24 cellular contexts compared by ENCODE assay signal in the genomic region with DNA sequence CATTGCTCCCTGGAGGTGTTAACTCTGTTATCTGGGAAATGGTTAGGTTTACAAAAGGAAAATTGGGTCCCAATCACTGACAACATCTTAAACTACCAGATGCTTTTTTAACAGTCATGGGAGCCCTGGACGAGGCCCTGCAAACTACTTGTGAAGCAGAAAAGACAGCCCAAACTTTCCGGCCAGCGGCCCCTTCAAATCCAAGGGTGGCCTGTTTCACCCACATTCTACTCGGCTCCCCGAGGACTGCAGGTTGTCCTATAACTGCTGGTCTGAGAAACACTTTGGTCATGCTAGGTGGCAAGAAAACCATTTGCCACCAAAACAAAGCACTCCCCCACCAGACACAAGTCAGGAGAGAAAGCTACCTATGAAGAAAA. TPM values are rescaled to one million over a fixed set of nuclear protein-coding genes. Genes with fewer than 3 reads are reported as not detected.
DNase-seq lines count a peak whose midpoint lies in the region; ATAC-seq, FAIRE-seq and TF ChIP-seq lines count a peak whose summit lies in the region.
"Had no signal": no experiment of that assay in that cellular context is flagged by ENCODE, and none has a peak within 500 bp of the region (broad histone marks: within the 10 kb centered on the region; RNA-seq: fewer than 3 reads in every experiment).

No MANE protein-coding gene starts in this region.

- TF ChIP-seq EP300 in tibial nerve (IDR thresholded peaks at IDR 0.05): no peak

- H3K36me3 Mint-ChIP-seq in activated T-cell treated with anti-CD3 and anti-CD28 coated beads, Interleukin-2, amount 50 U/mL, for 24 hours (ENCODE audit: low read depth): peaks cover 64% of the 10 kb centered on the region
- H3K36me3 Mint-ChIP-seq in brain (peaks cover 28% of the 10 kb centered on the region), naive B cell (peaks cover 0 to 9% of the 10 kb centered on the region in 2 donors), endothelial cell (ENCODE audit: low read depth, unreplicated experiment) (peaks cover 13% of the 10 kb centered on the region)

- H3K27me3 Mint-ChIP-seq in activated T-cell treated with anti-CD3 and anti-CD28 coated beads, Interleukin-2, amount 50 U/mL, for 24 hours: no peaks in the 10 kb centered on the region
- H3K27me3 Mint-ChIP-seq in brain (peaks cover 7% of the 10 kb centered on the region), naive B cell (peaks cover 0 to 4% (median 0%) of the 10 kb centered on the region in 3 donors), endothelial cell (ENCODE audit: unreplicated experiment) (peaks cover 12% of the 10 kb centered on the region)

- no peak for TF ChIP-seq POLR2A in tibial nerve (IDR thresholded peaks at IDR 0.05)

- peak overlapping the region; percentile 11 for H3K27ac Mint-ChIP-seq in activated T-cell treated with anti-CD3 and anti-CD28 coated beads, Interleukin-2, amount 50 U/mL, for 24 hours
- no peak overlapping the region for H3K27ac Mint-ChIP-seq in brain
- H3K27ac Mint-ChIP-seq in naive B cell: peak overlapping the region; percentile 39 to 99 (median 88)
- no peak overlapping the region for H3K27ac Mint-ChIP-seq in endothelial cell (ENCODE audit: unreplicated experiment)

- FAIRE-seq in HTR-8/SVneo (lab: Jason Lieb, UNC): no peak
- FAIRE-seq: A549 had no signal

- WGBS in tibial nerve, 2 donors: 91 to 92% methylated on average over 5 of the region's 5 CpGs

- no peak for TF ChIP-seq CTCF in brain (conservative IDR thresholded peaks at IDR 0.05)
- TF ChIP-seq CTCF in tibial nerve (IDR thresholded peaks at IDR 0.05): no peak
- TF ChIP-seq CTCF in endothelial cell (IDR thresholded peaks at IDR 0.05; ENCODE audit: unreplicated experiment): no peak

- no peak for DNase-seq in activated T-cell treated with anti-CD3 and anti-CD28 coated beads, Interleukin-2, amount 50 U/mL, for 24 hours
- DNase-seq in activated T-cell treated with anti-CD3 and anti-CD28 coated beads, Interleukin-2, amount 50 U/mL, for 1 hour: no peak
- no peak for DNase-seq in naive B cell
- DNase-seq in tibial nerve (ENCODE audit: low spot score in 2 of 2): no peak
- DNase-seq in HTR-8/SVneo (ENCODE audit: insufficient read length, low spot score): no peak
- no peak for DNase-seq in endothelial cell (ENCODE audit: low spot score)
- DNase-seq in kidney glomerular epithelial cell (lab: John Stamatoyannopoulos, UW): no peak
- DNase-seq: activated effector memory CD4-positive, alpha-beta T cell treated with Interleukin-2 at 50 U/mL for 16 hours; DMS 273 treated with DMSO at 0.1 percent for 48 hours; dorsolateral prefrontal cortex; gastrocnemius medialis; MG63; NCI-H1417 treated with DMSO at 0.1 percent for 48 hours; NCI-H2171; NCI-H526; retina; RPMI8226; stimulated activated CD8-positive, alpha-beta memory T cell treated with anti-CD3 and anti-CD28 coated beads, Interleukin-4, amount 100 ng/mL, for 48 hours had no signal

- H3K27me3 ChIP-seq in tibial nerve: no peaks in the 10 kb centered on the region
- H3K27me3 ChIP-seq: BLaER1, cardiac muscle cell, dorsolateral prefrontal cortex, gastrocnemius medialis, MG63 had no signal

- no peak overlapping the region for H3K4me3 Mint-ChIP-seq in activated T-cell treated with anti-CD3 and anti-CD28 coated beads, Interleukin-2, amount 50 U/mL, for 24 hours
- H3K4me3 Mint-ChIP-seq in brain (peak overlapping the region in 4 of 5 experiments; percentile 27 to 100 (median 55)), naive B cell (peak overlapping the region in 6 of 8 donors; percentile 15 to 82 (median 51)), endothelial cell (ENCODE audit: unreplicated experiment) (no peak overlapping the region)

- peaks cover 0 to 44% (median 0%) of the 10 kb centered on the region in 3 donors for H3K36me3 ChIP-seq in tibial nerve

- no peaks in the 10 kb centered on the region for H3K9me3 Mint-ChIP-seq in activated T-cell treated with anti-CD3 and anti-CD28 coated beads, Interleukin-2, amount 50 U/mL, for 24 hours
- H3K9me3 Mint-ChIP-seq in brain (peaks cover 0 to 3% (median 0%) of the 10 kb centered on the region in 5 experiments), naive B cell (no peaks in the 10 kb centered on the region), endothelial cell (ENCODE audit: unreplicated experiment) (no peaks in the 10 kb centered on the region)

- no peak overlapping the region for H3K4me3 ChIP-seq in tibial nerve
- H3K4me3 ChIP-seq: A549, BLaER1, cardiac muscle cell, gastrocnemius medialis, MG63 had no signal

- H3K9me3 ChIP-seq in tibial nerve: no peaks in the 10 kb centered on the region
- H3K9me3 ChIP-seq: A549, BLaER1, gastrocnemius medialis, MG63 had no signal

- peaks cover 0 to 59% (median 17%) of the 10 kb centered on the region in 4 donors for H3K4me1 ChIP-seq in tibial nerve

- H3K27ac ChIP-seq in tibial nerve: peak overlapping the region in 3 of 4 donors; percentile 30 to 55 (median 43)
- H3K27ac ChIP-seq: A549, BLaER1, cardiac muscle cell, gastrocnemius medialis had no signal

- no peak for ATAC-seq in naive B cell (ENCODE audit: low read depth in 2 of 2)
- ATAC-seq: A549, gastrocnemius medialis had no signal

- peaks cover 46% of the 10 kb centered on the region for H3K4me1 Mint-ChIP-seq in activated T-cell treated with anti-CD3 and anti-CD28 coated beads, Interleukin-2, amount 50 U/mL, for 24 hours (ENCODE audit: low read depth)
- peaks cover 39% of the 10 kb centered on the region for H3K4me1 Mint-ChIP-seq in brain
- peaks cover 31 to 43% (median 34%) of the 10 kb centered on the region in 3 donors for H3K4me1 Mint-ChIP-seq in naive B cell
- H3K4me1 Mint-ChIP-seq in endothelial cell (ENCODE audit: unreplicated experiment): peaks cover 13% of the 10 kb centered on the region

RNA-seq across cellular contexts. Expression of a gene that starts 2.6 kb away (rescaled TPM):
- polyA plus RNA-seq in brain (ENCODE audit: insufficient read depth, low read depth, low replicate concordance) (58.0 TPM), naive B cell (ENCODE audit: low read depth in 6 of 6) (10 to 100 TPM; 19.6 to 36.2 (median 25.9) TPM)
- total RNA-seq in tibial nerve (10 to 100 TPM; 35.8 to 73.5 (median 45.7) TPM), endothelial cell (ENCODE audit: unreplicated experiment) (50.7 TPM)

RNA-seq across cellular contexts. Expression of a gene that starts 2.6 kb away (rescaled TPM):
- polyA plus RNA-seq in brain (ENCODE audit: insufficient read depth, low read depth, low replicate concordance) (39.1 TPM), naive B cell (ENCODE audit: low read depth in 6 of 6) (10 to 100 TPM; 60.6 to 86.0 (median 75.6) TPM)
- total RNA-seq in tibial nerve (10 to 100 TPM; 29.3 to 44.8 (median 35.0) TPM), endothelial cell (ENCODE audit: unreplicated experiment) (18.6 TPM)

RNA-seq across cellular contexts. Expression of a gene that starts 29.4 kb away (rescaled TPM):
- 0.15 TPM for polyA plus RNA-seq in brain (ENCODE audit: insufficient read depth, low read depth, low replicate concordance)
- 10 to 100 TPM; 30.0 to 56.1 (median 34.6) TPM for polyA plus RNA-seq in naive B cell (ENCODE audit: low read depth in 6 of 6)
- total RNA-seq in tibial nerve: 10 to 100 TPM in 1 of 4 donors, 1 to 10 TPM in 3; 2.7 to 11.3 (median 6.4) TPM
- total RNA-seq in endothelial cell (ENCODE audit: unreplicated experiment): 1.5 TPM

RNA-seq across cellular contexts. Expression of a gene that starts 30.6 kb away (rescaled TPM):
- polyA plus RNA-seq in brain (ENCODE audit: insufficient read depth, low read depth, low replicate concordance): 52.8 TPM
- not detected for polyA plus RNA-seq in naive B cell (ENCODE audit: low read depth in 6 of 6)
- total RNA-seq in tibial nerve: 1 to 10 TPM in 2 of 4 donors, under 1 TPM in 1, not detected in 1; 0.60 to 4.4 (median 1.2) TPM
- not detected for total RNA-seq in endothelial cell (ENCODE audit: unreplicated experiment)
- total RNA-seq: gastrocnemius medialis, mesenteric fat pad had no signal

RNA-seq across cellular contexts. Expression of a gene that starts 41.1 kb away (rescaled TPM):
- polyA plus RNA-seq in brain (ENCODE audit: insufficient read depth, low read depth, low replicate concordance): not detected
- not detected for polyA plus RNA-seq in naive B cell (ENCODE audit: low read depth in 6 of 6)
- total RNA-seq in tibial nerve: 10 to 100 TPM in 3 of 4 donors, 1 to 10 TPM in 1; 9.8 to 29.4 (median 16.6) TPM
- total RNA-seq in endothelial cell (ENCODE audit: unreplicated experiment): not detected
- total RNA-seq: epithelial cell of proximal tubule had no signal

Comparison
In these comparisons a context has a peak if more than half of its experiments do, and no peak if none do; other contexts are left out.
1. H3K27ac Mint-ChIP-seq: peak in activated T-cell treated with anti-CD3 and anti-CD28 coated beads, Interleukin-2, amount 50 U/mL, for 24 hours (single experiment) and naive B cell (6 of 6); none in brain (0 of 5) and endothelial cell (single experiment).
2. H3K4me3 Mint-ChIP-seq: peak in brain (4 of 5) and naive B cell (6 of 8); none in activated T-cell treated with anti-CD3 and anti-CD28 coated beads, Interleukin-2, amount 50 U/mL, for 24 hours (single experiment) and endothelial cell (single experiment).